In the genomic region with DNA sequence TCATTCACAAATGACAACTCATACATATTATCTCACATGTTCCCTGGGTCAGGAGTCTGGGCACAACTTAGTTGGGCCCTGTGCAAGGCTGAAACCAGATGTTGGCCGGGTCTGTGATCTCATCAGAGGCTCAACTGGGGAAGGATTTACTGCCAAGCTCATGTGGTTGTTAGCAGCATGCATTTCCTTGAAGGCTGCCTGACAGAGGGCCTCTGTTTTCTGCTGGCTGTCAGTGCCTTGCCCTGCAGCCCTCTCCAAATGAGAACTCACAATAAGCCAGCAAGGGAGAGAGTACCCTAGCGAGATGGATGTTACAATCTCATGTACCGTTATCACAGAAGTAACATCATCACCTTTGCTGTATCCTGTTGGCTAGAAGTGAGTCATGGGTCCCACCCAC, we compare ENCODE assay signal across 29 cellular contexts. TPM values are rescaled to one million over a fixed set of nuclear protein-coding genes. Genes with fewer than 3 reads are reported as not detected.
"Had no signal": no experiment of that assay in that cellular context is flagged by ENCODE, and none has a peak within 500 bp of the region (broad histone marks: within the 10 kb centered on the region; RNA-seq: fewer than 3 reads in every experiment).

No MANE protein-coding gene starts in this region.

- H3K4me3 ChIP-seq: colonic mucosa, esophagus muscularis mucosa, left lung, mucosa of descending colon, prostate gland, sigmoid colon, suprapubic skin, thyroid gland, vagina had no signal

- H2AFZ ChIP-seq: parathyroid adenoma had no signal

- DNase-seq: colonic mucosa; effector memory CD4-positive, alpha-beta T cell; foreskin melanocyte; immature natural killer cell; islet precursor cell; mesenchymal stem cell; mucosa of descending colon; naive B cell; right cardiac atrium; sigmoid colon; stimulated activated CD4-positive, alpha-beta T cell treated with anti-CD3 and anti-CD28 coated beads, Interleukin-2, amount 100 ng/mL, for 24 hours; stimulated activated CD4-positive, alpha-beta T cell treated with anti-CD3 and anti-CD28 coated beads, Interleukin-4, amount 100 ng/mL, for 4 hours; thyroid gland had no signal

- FAIRE-seq: endothelial cell of umbilical vein had no signal

- H3K27me3 ChIP-seq: colonic mucosa, sigmoid colon, suprapubic skin, thyroid gland, vagina had no signal

- H3K27ac Mint-ChIP-seq: dendritic cell treated with granulocyte-macrophage colony-stimulating factor and Interleukin-4, amounts not matched to agents 40 ng/mL and 50 ng/mL, for 4 days; immature natural killer cell; mesothelial cell of epicardium; naive B cell; natural killer cell treated with Interleukin-12 subunit alpha and Interleukin-12 subunit beta and Interleukin-15 and Interleukin-18, amount 100 ng/mL, for 72 hours; stimulated activated memory B cell treated with anti-CD40 and anti-IgM and Interleukin-4, amounts not matched to agents 10 μg/mL and 1 μg/mL and 100 μg/mL, for 72 hours; stimulated activated naive CD8-positive, alpha-beta T cell treated with anti-CD3 and anti-CD28 coated beads, Interleukin-15, Interleukin-2, amounts not matched to agents 100 ng/mL and 50 ng/mL, for 24 hours had no signal

- H3K4me1 Mint-ChIP-seq: immature natural killer cell; mesothelial cell of epicardium; naive B cell; stimulated activated memory B cell treated with anti-CD40 and anti-IgM and Interleukin-4, amounts not matched to agents 10 μg/mL and 1 μg/mL and 100 μg/mL, for 72 hours had no signal

- H3K27me3 Mint-ChIP-seq: dendritic cell treated with granulocyte-macrophage colony-stimulating factor and Interleukin-4, amounts not matched to agents 40 ng/mL and 50 ng/mL, for 4 days; stimulated activated naive CD8-positive, alpha-beta T cell treated with anti-CD3 and anti-CD28 coated beads, Interleukin-15, Interleukin-2, amounts not matched to agents 100 ng/mL and 50 ng/mL, for 24 hours had no signal

- H3K9me3 ChIP-seq: colonic mucosa, neutrophil, prostate gland, thyroid gland, vagina had no signal

- H3K36me3 Mint-ChIP-seq: immature natural killer cell; mesothelial cell of epicardium; natural killer cell treated with Interleukin-12 subunit alpha and Interleukin-12 subunit beta and Interleukin-15 and Interleukin-18, amount 100 ng/mL, for 72 hours; stimulated activated memory B cell treated with anti-CD40 and anti-IgM and Interleukin-4, amounts not matched to agents 10 μg/mL and 1 μg/mL and 100 μg/mL, for 72 hours had no signal

- H3K9ac ChIP-seq: parathyroid adenoma had no signal

- H3K27ac ChIP-seq: colonic mucosa, esophagus muscularis mucosa, left lung, neutrophil, parathyroid adenoma, prostate gland, sigmoid colon, suprapubic skin, thyroid gland, vagina had no signal

- H3K36me3 ChIP-seq: colonic mucosa, esophagus muscularis mucosa, left lung, neutrophil, prostate gland, sigmoid colon, suprapubic skin, thyroid gland, vagina had no signal

- ATAC-seq: left lung; mucosa of descending colon; right cardiac atrium; stimulated activated memory B cell treated with anti-CD40 and anti-IgM and Interleukin-4, amounts not matched to agents 10 μg/mL and 1 μg/mL and 100 μg/mL, for 72 hours had no signal

- H3K4me3 Mint-ChIP-seq: dendritic cell treated with granulocyte-macrophage colony-stimulating factor and Interleukin-4, amounts not matched to agents 40 ng/mL and 50 ng/mL, for 4 days; immature natural killer cell; mesothelial cell of epicardium; naive B cell; natural killer cell treated with Interleukin-12 subunit alpha and Interleukin-12 subunit beta and Interleukin-15 and Interleukin-18, amount 100 ng/mL, for 72 hours; neural crest cell; stimulated activated memory B cell treated with anti-CD40 and anti-IgM and Interleukin-4, amounts not matched to agents 10 μg/mL and 1 μg/mL and 100 μg/mL, for 72 hours; stimulated activated naive CD8-positive, alpha-beta T cell treated with anti-CD3 and anti-CD28 coated beads, Interleukin-15, Interleukin-2, amounts not matched to agents 100 ng/mL and 50 ng/mL, for 24 hours had no signal

- H3K9me3 Mint-ChIP-seq: natural killer cell treated with Interleukin-12 subunit alpha and Interleukin-12 subunit beta and Interleukin-15 and Interleukin-18, amount 100 ng/mL, for 72 hours had no signal

- H3K4me1 ChIP-seq: colonic mucosa, esophagus muscularis mucosa, left lung, parathyroid adenoma, prostate gland, sigmoid colon, suprapubic skin, thyroid gland, vagina had no signal

RNA-seq across cellular contexts. Expression of gene AJAP1, which starts 23.9 kb away (rescaled TPM):
- total RNA-seq: endothelial cell of umbilical vein; fibroblast of lung; lung microvascular endothelial cell; natural killer cell treated with Interleukin-12 subunit alpha and Interleukin-12 subunit beta and Interleukin-15 and Interleukin-18, amount 100 ng/mL, for 72 hours had no signal
- polyA plus RNA-seq: endothelial cell of umbilical vein, immature natural killer cell had no signal
